25 cellular contexts compared by ENCODE assay signal in the genomic region with DNA sequence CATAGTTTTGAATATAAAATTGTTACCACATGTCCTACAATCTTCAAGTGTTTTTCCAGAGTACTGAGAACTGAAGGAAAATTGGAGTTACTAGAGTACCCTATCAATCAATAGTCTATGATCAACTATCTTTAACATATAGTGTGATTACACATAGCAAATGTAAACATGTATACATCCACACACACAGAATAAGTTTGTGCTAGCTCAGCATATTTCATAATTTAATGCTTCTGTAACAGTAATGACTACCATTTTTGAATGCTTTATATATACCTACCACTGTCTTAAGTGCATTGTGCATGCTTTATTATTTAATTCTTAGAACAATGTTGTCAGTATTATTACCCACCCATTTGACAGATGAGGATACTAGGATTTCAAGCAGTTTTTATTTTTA.
DNase-seq lines count a peak whose midpoint lies in the region; ATAC-seq, FAIRE-seq and TF ChIP-seq lines count a peak whose summit lies in the region.
"Had no signal": no experiment of that assay in that cellular context is flagged by ENCODE, and none has a peak within 500 bp of the region (broad histone marks: within the 10 kb centered on the region; RNA-seq: fewer than 3 reads in every experiment).

No MANE protein-coding gene starts in this region.

- no peak overlapping the region for H3K23ac ChIP-seq in IMR-90 (ENCODE audit: low read depth, low read length)

- no peak overlapping the region for H3K27ac Mint-ChIP-seq in natural killer cell
- H3K27ac Mint-ChIP-seq: B cell; CD4-positive, alpha-beta memory T cell; CD4-positive, CD25-positive, alpha-beta regulatory T cell; CD8-positive, alpha-beta memory T cell had no signal

- intact Hi-C loops in IMR-90 (cut with micrococcal nuclease) = no loop called here
- intact Hi-C loops in K562 (cut with micrococcal nuclease) = no loop called here
- intact Hi-C loops in left cardiac atrium (cut with DNase I) = no loop called here
- intact Hi-C loops in natural killer cell (cut with micrococcal nuclease) = no loop called here

- in situ Hi-C loops in IMR-90 (cut with MboI; ENCODE audit: low sequenced_read_pairs) (no loop called here), K562 (cut with MboI) (no loop called here)

- ATAC-seq in A549 (no peak), IMR-90 (ENCODE audit: low read depth) (no peak), K562 (no peak), GM21723 (IDR thresholded peaks at IDR 0.05; ENCODE audit: unreplicated experiment) (no peak), left cardiac atrium (no peak), natural killer cell (no peak)
- ATAC-seq: GM12878 had no signal

- H3K4me1 ChIP-seq in A549 (no peaks in the 10 kb centered on the region), IMR-90 (ENCODE audit: control insufficient read depth, insufficient read depth, low read length) (no peaks in the 10 kb centered on the region), K562 (replicated peaks in 1 of 2; ENCODE audit: control insufficient read depth in 2 of 2, insufficient read depth in 2 of 2, low read length in 2 of 2) (no peaks in the 10 kb centered on the region)

- no peaks in the 10 kb centered on the region for H3K36me3 ChIP-seq in IMR-90 (ENCODE audit: control insufficient read depth, insufficient read depth, low read length)
- H3K36me3 ChIP-seq in K562 (ENCODE audit: control insufficient read depth, insufficient read depth, low read length) = no peaks in the 10 kb centered on the region
- H3K36me3 ChIP-seq: BLaER1 treated with 17β-estradiol and CSF1 and Interleukin-3, amounts not matched to agents 10 nM and 100 nM had no signal

- H4K91ac ChIP-seq in IMR-90 (ENCODE audit: insufficient read depth, low read depth, low read length) = no peak overlapping the region

- no peaks in the 10 kb centered on the region for H3K79me1 ChIP-seq in IMR-90 (ENCODE audit: low read depth in 1 of 2, low read length in 2 of 2)

- no peak overlapping the region for H2BK20ac ChIP-seq in IMR-90 (ENCODE audit: low read depth, low read length)

- H3K9me3 ChIP-seq in A549 (no peaks in the 10 kb centered on the region), IMR-90 (ENCODE audit: control insufficient read depth, insufficient read depth, low read length) (no peaks in the 10 kb centered on the region), K562 (replicated peaks; ENCODE audit: control insufficient read depth, insufficient read depth, low read depth, low read length) (no peaks in the 10 kb centered on the region)
- H3K9me3 ChIP-seq: BLaER1 treated with 17β-estradiol and CSF1 and Interleukin-3, amounts not matched to agents 10 nM and 100 nM had no signal

- no peaks in the 10 kb centered on the region for H3K27me3 Mint-ChIP-seq in natural killer cell (ENCODE audit: low read depth in 2 of 2)
- H3K27me3 Mint-ChIP-seq: B cell; CD4-positive, alpha-beta memory T cell; CD4-positive, CD25-positive, alpha-beta regulatory T cell; CD8-positive, alpha-beta memory T cell had no signal

- TF ChIP-seq RAD21 in A549 (conservative IDR thresholded peaks at IDR 0.05 in 1 of 2, IDR thresholded peaks at IDR 0.05 in 1 of 2) (no peak), IMR-90 (IDR thresholded peaks at IDR 0.05; ENCODE audit: low read length) (no peak), K562 (CRISPR knock-in tag; conservative IDR thresholded peaks at IDR 0.05 in 1 of 2, IDR thresholded peaks at IDR 0.05 in 1 of 2) (no peak)

- FAIRE-seq in A549 (lab: Jason Lieb, UNC) = no peak
- FAIRE-seq in K562 (lab: Jason Lieb, UNC) = no peak
- FAIRE-seq: GM12878, GM12892, GM18507 had no signal

- no peak overlapping the region for H2BK15ac ChIP-seq in IMR-90 (ENCODE audit: low read depth, low read length)

- BruUV-seq in IMR-90 (replicated peaks; lab: Mats Ljungman, UMichigan) (no TSS peak), K562 (replicated peaks; lab: Mats Ljungman, UMichigan) (no TSS peak)

- H3K79me2 ChIP-seq in K562 (ENCODE audit: control insufficient read depth, insufficient read depth, low read length) = no peaks in the 10 kb centered on the region

- POLR2A ChIA-PET in A549 (lab: Yijun Ruan, JAX) (no interaction called here), IMR-90 (lab: Charles Lee; ENCODE audit: unreplicated experiment) (no interaction called here), K562 (lab: Yijun Ruan, JAX) (no interaction called here)

- no peak overlapping the region for H3K4ac ChIP-seq in IMR-90 (ENCODE audit: low read depth, low read length)

- H3K27ac ChIP-seq in A549 (no peak overlapping the region), IMR-90 (ENCODE audit: insufficient read depth, low read length) (no peak overlapping the region), K562 (ENCODE audit: extremely low read depth, low read depth, low read length) (no peak overlapping the region)
- H3K27ac ChIP-seq: BLaER1 treated with 17β-estradiol and CSF1 and Interleukin-3, amounts not matched to agents 10 nM and 100 nM; C4-2B had no signal

- H2BK5ac ChIP-seq in IMR-90 (ENCODE audit: low read depth, low read length, poor library complexity, severe bottlenecking) = no peak overlapping the region

- H3K14ac ChIP-seq in IMR-90 (replicated peaks; ENCODE audit: low read depth, low read length) = no peak overlapping the region

- no peak overlapping the region for H3K4me3 Mint-ChIP-seq in natural killer cell
- H3K4me3 Mint-ChIP-seq: B cell; CD4-positive, alpha-beta memory T cell; CD4-positive, CD25-positive, alpha-beta regulatory T cell; CD8-positive, alpha-beta memory T cell had no signal

- H2AK9ac ChIP-seq in IMR-90 (replicated peaks; ENCODE audit: low read depth, low read length, poor library complexity) = no peak overlapping the region

- H4K20me1 ChIP-seq in IMR-90 (ENCODE audit: insufficient read depth, low read length) (no peaks in the 10 kb centered on the region), K562 (replicated peaks; ENCODE audit: control insufficient read depth, insufficient read depth, low read length) (no peaks in the 10 kb centered on the region)
- H4K20me1 ChIP-seq: BLaER1 treated with 17β-estradiol and CSF1 and Interleukin-3, amounts not matched to agents 10 nM and 100 nM had no signal

- no peak overlapping the region for H2AK5ac ChIP-seq in IMR-90 (ENCODE audit: low read depth, low read length)

- H3K9me1 ChIP-seq in IMR-90 (ENCODE audit: insufficient read depth, low read length) (no peaks in the 10 kb centered on the region), K562 (ENCODE audit: control insufficient read depth, insufficient read depth, low read length) (no peaks in the 10 kb centered on the region)

- H3K9me3 Mint-ChIP-seq in natural killer cell = peaks cover 0 to 3% of the 10 kb centered on the region in 2 donors

- H3K18ac ChIP-seq in IMR-90 (ENCODE audit: low read depth, low read length) = no peak overlapping the region

- H3K9ac ChIP-seq in IMR-90 (ENCODE audit: low read depth, low read length) (no peak overlapping the region), K562 (ENCODE audit: insufficient read depth in 1 of 2, low read depth in 2 of 2, low read length in 2 of 2) (no peak overlapping the region)
- H3K9ac ChIP-seq: BLaER1 treated with 17β-estradiol and CSF1 and Interleukin-3, amounts not matched to agents 10 nM and 100 nM had no signal

- H2BK120ac ChIP-seq in IMR-90 (ENCODE audit: low read depth, low read length) = no peak overlapping the region

- H2AFZ ChIP-seq in IMR-90 (replicated peaks; ENCODE audit: low read length, poor library complexity) (no peak overlapping the region), K562 (ENCODE audit: low read depth, low read length) (no peak overlapping the region)

- dilution Hi-C loops in IMR-90 (cut with HindIII; ENCODE audit: low sequenced_read_pairs, unreplicated experiment) = no loop called here

- H3K4me2 ChIP-seq in A549 (no peak overlapping the region), IMR-90 (ENCODE audit: low read depth, low read length) (no peak overlapping the region), K562 (ENCODE audit: insufficient read depth, low read length) (no peak overlapping the region)
- H3K4me2 ChIP-seq: BLaER1 treated with 17β-estradiol and CSF1 and Interleukin-3, amounts not matched to agents 10 nM and 100 nM had no signal

- DNase-seq in A549 (ENCODE audit: low read depth in 1 of 2, low spot score in 1 of 2) = no peak
- no peak for DNase-seq in IMR-90
- no peak for DNase-seq in K562 (ENCODE audit: extremely low read depth in 1 of 4, low spot score in 3 of 4)
- DNase-seq in left cardiac atrium = no peak
- no peak for DNase-seq in natural killer cell
- DNase-seq: 8988T; AML-193; CD4-positive, alpha-beta memory T cell; CD4-positive, CD25-positive, alpha-beta regulatory T cell; CD8-positive, alpha-beta memory T cell; COR-L47; DMS 273 treated with DMSO at 0.1 percent for 48 hours; DMS153; DMS53; DMS79; DND-41; EL; GDM1 had no signal

- H3K36me3 Mint-ChIP-seq in natural killer cell = no peaks in the 10 kb centered on the region
- H3K36me3 Mint-ChIP-seq: CD4-positive, alpha-beta memory T cell; CD4-positive, CD25-positive, alpha-beta regulatory T cell; CD8-positive, alpha-beta memory T cell had no signal

- H3K4me1 Mint-ChIP-seq in natural killer cell = no peaks in the 10 kb centered on the region
- H3K4me1 Mint-ChIP-seq: B cell; CD4-positive, alpha-beta memory T cell; CD4-positive, CD25-positive, alpha-beta regulatory T cell; CD8-positive, alpha-beta memory T cell had no signal

- TF ChIP-seq EP300 in A549 (IDR thresholded peaks at IDR 0.05) = no peak
- no peak for TF ChIP-seq EP300 in K562 (IDR thresholded peaks at IDR 0.05; ENCODE audit: low read length)

- H4K8ac ChIP-seq in IMR-90 (ENCODE audit: low read depth in 2 of 2, low read length in 2 of 2) = no peak overlapping the region

- no peak overlapping the region for H4K5ac ChIP-seq in IMR-90 (ENCODE audit: low read depth, low read length)

- CTCF ChIA-PET in A549 (lab: Yijun Ruan, JAX) (interaction anchor here (1.2 kb wide), 1 partner anchor 442 kb away, joined by 3 read pairs; no protein-coding TSS in a partner anchor), IMR-90 (lab: Yijun Ruan, JAX) (no interaction called here), K562 (lab: Yijun Ruan, JAX; ENCODE audit: low intra/inter-chr PET ratio) (no interaction called here)

- TF ChIP-seq CTCF in A549 (IDR thresholded peaks at IDR 0.05) (no peak), IMR-90 (conservative IDR thresholded peaks at IDR 0.05; ENCODE audit: low read depth, low read length) (no peak), K562 (IDR thresholded peaks at IDR 0.05 in 2 of 3, conservative IDR thresholded peaks at IDR 0.05 in 1 of 3; ENCODE audit: insufficient read depth in 2 of 3, low read depth in 1 of 3, low read length in 3 of 3) (no peak), natural killer cell (IDR thresholded peaks at IDR 0.05) (no peak)

- H3K27me3 ChIP-seq in IMR-90 (ENCODE audit: control insufficient read depth, insufficient read depth, low read length) (no peaks in the 10 kb centered on the region), K562 (ENCODE audit: control insufficient read depth in 2 of 2, insufficient read depth in 2 of 2, low read length in 2 of 2) (no peaks in the 10 kb centered on the region)
- H3K27me3 ChIP-seq: BLaER1 treated with 17β-estradiol and CSF1 and Interleukin-3, amounts not matched to agents 10 nM and 100 nM had no signal

- TF ChIP-seq POLR2A in A549 (IDR thresholded peaks at IDR 0.05; ENCODE audit: low read length) = no peak
- TF ChIP-seq POLR2A in IMR-90 (IDR thresholded peaks at IDR 0.05; ENCODE audit: low read depth, low read length) = no peak
- no peak for TF ChIP-seq POLR2A in K562 (conservative IDR thresholded peaks at IDR 0.05)

- no peak overlapping the region for H3K56ac ChIP-seq in IMR-90 (ENCODE audit: extremely low read depth, insufficient read depth, low read length)

- H3K4me3 ChIP-seq in A549 = no peak overlapping the region
- no peak overlapping the region for H3K4me3 ChIP-seq in IMR-90 (ENCODE audit: insufficient read depth, low read depth, low read length)
- H3K4me3 ChIP-seq in K562 = no peak overlapping the region
- H3K4me3 ChIP-seq: BLaER1 treated with 17β-estradiol and CSF1 and Interleukin-3, amounts not matched to agents 10 nM and 100 nM; GM12878 had no signal
